In genomic region chr2:216369821-216370220, GRCh38 we compare ENCODE assay signal across 1 cellular context.
TF ChIP-seq lines count a peak whose summit lies in the region.

No MANE protein-coding gene starts in this region.

TF ChIP-seq in GM23338, 12 proteins besides CTCF, POLR2A, EP300 and RAD21:
- TF ChIP-seq EZH2 (IDR thresholded peaks at IDR 0.05; ENCODE audit: low read depth, unreplicated experiment) = no peak
- no peak for TF ChIP-seq JUNB (IDR thresholded peaks at IDR 0.05; ENCODE audit: unreplicated experiment)
- TF ChIP-seq STAT1 (IDR thresholded peaks at IDR 0.05; ENCODE audit: unreplicated experiment) = no peak
- no peak for TF ChIP-seq EZH2phosphoT487 (IDR thresholded peaks at IDR 0.05; ENCODE audit: unreplicated experiment)
- TF ChIP-seq CREB1 (CRISPR knock-in tag; IDR thresholded peaks at IDR 0.05; ENCODE audit: low read depth) = no peak
- TF ChIP-seq, protein P1, sequence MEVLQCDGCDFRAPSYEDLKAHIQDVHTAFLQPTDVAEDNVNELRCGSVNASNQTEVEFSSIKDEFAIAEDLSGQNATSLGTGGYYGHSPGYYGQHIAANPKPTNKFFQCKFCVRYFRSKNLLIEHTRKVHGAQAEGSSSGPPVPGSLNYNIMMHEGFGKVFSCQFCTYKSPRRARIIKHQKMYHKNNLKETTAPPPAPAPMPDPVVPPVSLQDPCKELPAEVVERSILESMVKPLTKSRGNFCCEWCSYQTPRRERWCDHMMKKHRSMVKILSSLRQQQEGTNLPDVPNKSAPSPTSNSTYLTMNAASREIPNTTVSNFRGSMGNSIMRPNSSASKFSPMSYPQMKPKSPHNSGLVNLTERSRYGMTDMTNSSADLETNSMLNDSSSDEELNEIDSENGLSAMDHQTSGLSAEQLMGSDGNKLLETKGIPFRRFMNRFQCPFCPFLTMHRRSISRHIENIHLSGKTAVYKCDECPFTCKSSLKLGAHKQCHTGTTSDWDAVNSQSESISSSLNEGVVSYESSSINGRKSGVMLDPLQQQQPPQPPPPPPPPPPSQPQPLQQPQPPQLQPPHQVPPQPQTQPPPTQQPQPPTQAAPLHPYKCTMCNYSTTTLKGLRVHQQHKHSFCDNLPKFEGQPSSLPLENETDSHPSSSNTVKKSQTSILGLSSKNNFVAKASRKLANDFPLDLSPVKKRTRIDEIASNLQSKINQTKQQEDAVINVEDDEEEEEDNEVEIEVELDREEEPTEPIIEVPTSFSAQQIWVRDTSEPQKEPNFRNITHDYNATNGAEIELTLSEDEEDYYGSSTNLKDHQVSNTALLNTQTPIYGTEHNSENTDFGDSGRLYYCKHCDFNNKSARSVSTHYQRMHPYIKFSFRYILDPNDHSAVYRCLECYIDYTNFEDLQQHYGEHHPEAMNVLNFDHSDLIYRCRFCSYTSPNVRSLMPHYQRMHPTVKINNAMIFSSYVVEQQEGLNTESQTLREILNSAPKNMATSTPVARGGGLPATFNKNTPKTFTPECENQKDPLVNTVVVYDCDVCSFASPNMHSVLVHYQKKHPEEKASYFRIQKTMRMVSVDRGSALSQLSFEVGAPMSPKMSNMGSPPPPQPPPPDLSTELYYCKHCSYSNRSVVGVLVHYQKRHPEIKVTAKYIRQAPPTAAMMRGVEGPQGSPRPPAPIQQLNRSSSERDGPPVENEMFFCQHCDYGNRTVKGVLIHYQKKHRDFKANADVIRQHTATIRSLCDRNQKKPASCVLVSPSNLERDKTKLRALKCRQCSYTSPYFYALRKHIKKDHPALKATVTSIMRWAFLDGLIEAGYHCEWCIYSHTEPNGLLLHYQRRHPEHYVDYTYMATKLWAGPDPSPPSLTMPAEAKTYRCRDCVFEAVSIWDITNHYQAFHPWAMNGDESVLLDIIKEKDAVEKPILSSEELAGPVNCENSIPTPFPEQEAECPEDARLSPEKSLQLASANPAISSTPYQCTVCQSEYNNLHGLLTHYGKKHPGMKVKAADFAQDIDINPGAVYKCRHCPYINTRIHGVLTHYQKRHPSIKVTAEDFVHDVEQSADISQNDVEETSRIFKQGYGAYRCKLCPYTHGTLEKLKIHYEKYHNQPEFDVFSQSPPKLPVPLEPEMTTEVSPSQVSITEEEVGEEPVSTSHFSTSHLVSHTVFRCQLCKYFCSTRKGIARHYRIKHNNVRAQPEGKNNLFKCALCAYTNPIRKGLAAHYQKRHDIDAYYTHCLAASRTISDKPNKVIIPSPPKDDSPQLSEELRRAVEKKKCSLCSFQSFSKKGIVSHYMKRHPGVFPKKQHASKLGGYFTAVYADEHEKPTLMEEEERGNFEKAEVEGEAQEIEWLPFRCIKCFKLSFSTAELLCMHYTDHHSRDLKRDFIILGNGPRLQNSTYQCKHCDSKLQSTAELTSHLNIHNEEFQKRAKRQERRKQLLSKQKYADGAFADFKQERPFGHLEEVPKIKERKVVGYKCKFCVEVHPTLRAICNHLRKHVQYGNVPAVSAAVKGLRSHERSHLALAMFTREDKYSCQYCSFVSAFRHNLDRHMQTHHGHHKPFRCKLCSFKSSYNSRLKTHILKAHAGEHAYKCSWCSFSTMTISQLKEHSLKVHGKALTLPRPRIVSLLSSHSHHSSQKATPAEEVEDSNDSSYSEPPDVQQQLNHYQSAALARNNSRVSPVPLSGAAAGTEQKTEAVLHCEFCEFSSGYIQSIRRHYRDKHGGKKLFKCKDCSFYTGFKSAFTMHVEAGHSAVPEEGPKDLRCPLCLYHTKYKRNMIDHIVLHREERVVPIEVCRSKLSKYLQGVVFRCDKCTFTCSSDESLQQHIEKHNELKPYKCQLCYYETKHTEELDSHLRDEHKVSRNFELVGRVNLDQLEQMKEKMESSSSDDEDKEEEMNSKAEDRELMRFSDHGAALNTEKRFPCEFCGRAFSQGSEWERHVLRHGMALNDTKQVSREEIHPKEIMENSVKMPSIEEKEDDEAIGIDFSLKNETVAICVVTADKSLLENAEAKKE (CRISPR knock-in tag; IDR thresholded peaks at IDR 0.05) = no peak
- TF ChIP-seq POLR2AphosphoS5 (IDR thresholded peaks at IDR 0.05; ENCODE audit: low read depth) = no peak
- TF ChIP-seq, protein P2, sequence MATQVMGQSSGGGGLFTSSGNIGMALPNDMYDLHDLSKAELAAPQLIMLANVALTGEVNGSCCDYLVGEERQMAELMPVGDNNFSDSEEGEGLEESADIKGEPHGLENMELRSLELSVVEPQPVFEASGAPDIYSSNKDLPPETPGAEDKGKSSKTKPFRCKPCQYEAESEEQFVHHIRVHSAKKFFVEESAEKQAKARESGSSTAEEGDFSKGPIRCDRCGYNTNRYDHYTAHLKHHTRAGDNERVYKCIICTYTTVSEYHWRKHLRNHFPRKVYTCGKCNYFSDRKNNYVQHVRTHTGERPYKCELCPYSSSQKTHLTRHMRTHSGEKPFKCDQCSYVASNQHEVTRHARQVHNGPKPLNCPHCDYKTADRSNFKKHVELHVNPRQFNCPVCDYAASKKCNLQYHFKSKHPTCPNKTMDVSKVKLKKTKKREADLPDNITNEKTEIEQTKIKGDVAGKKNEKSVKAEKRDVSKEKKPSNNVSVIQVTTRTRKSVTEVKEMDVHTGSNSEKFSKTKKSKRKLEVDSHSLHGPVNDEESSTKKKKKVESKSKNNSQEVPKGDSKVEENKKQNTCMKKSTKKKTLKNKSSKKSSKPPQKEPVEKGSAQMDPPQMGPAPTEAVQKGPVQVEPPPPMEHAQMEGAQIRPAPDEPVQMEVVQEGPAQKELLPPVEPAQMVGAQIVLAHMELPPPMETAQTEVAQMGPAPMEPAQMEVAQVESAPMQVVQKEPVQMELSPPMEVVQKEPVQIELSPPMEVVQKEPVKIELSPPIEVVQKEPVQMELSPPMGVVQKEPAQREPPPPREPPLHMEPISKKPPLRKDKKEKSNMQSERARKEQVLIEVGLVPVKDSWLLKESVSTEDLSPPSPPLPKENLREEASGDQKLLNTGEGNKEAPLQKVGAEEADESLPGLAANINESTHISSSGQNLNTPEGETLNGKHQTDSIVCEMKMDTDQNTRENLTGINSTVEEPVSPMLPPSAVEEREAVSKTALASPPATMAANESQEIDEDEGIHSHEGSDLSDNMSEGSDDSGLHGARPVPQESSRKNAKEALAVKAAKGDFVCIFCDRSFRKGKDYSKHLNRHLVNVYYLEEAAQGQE (IDR thresholded peaks at IDR 0.05; ENCODE audit: unreplicated experiment) = no peak
- no peak for TF ChIP-seq ZNF331 (CRISPR knock-in tag; IDR thresholded peaks at IDR 0.05; ENCODE audit: low read depth)
- TF ChIP-seq ZNF114 (CRISPR knock-in tag; IDR thresholded peaks at IDR 0.05) = no peak
- no peak for TF ChIP-seq ETS1 (IDR thresholded peaks at IDR 0.05)
- TF ChIP-seq NANOG (IDR thresholded peaks at IDR 0.05; ENCODE audit: borderline replicate concordance) = no peak
